In the genomic region with DNA sequence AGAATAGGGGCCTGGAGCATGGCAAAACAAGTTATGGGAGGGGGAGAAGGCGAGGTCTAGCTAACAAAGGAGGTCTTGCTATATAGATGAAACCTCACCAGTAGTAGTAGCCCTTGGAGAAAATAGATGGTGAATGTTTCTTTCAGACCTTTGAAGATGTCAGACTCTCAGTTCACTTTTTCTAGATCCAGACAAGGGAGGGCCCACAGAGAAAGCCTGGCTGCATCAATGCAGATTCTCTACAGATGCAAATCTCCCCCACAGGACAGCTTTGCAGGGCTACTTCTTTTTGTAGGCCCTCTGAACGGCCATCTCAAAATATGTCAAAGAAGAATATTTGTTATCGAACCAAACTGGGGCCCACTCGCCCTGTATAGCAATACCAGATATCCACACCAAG, we compare ENCODE assay signal across 18 cellular contexts.
DNase-seq lines count a peak whose midpoint lies in the region; ATAC-seq and TF ChIP-seq lines count a peak whose summit lies in the region.
"Had no signal": no experiment of that assay in that cellular context is flagged by ENCODE, and none has a peak within 500 bp of the region (broad histone marks: within the 10 kb centered on the region; RNA-seq: fewer than 3 reads in every experiment).

No MANE protein-coding gene starts in this region.

- H3K79me1 ChIP-seq in mesendoderm (ENCODE audit: low read length): no peaks in the 10 kb centered on the region

- H3F3A ChIP-seq in GM23338 (replicated peaks; ENCODE audit: low read depth) (no peaks in the 10 kb centered on the region), PC-3 (ENCODE audit: low read length, unreplicated experiment) (no peaks in the 10 kb centered on the region)

- H3K36me3 ChIP-seq in GM23338 (ENCODE audit: insufficient read depth) (no peaks in the 10 kb centered on the region), mesendoderm (ENCODE audit: control insufficient read depth, insufficient read depth, low read length) (no peaks in the 10 kb centered on the region), PC-3 (ENCODE audit: low read depth, low read length) (no peaks in the 10 kb centered on the region)

- DNase-seq in GM23338 (ENCODE audit: low spot score): no peak
- DNase-seq in mesendoderm: no peak
- DNase-seq in PC-3: no peak
- DNase-seq in activated CD8-positive, alpha-beta memory T cell treated with anti-CD3 and anti-CD28 coated beads, Interleukin-2, amount 50 U/mL, for 4 hours: no peak
- no peak for DNase-seq in dermis blood vessel endothelial cell
- DNase-seq: Kasumi-1; NCI-H1417 treated with DMSO at 0.1 percent for 48 hours; NCI-H2081 treated with DMSO at 0.1 percent for 48 hours; NCI-H524 treated with DMSO at 0.1 percent for 48 hours; NK-92 treated with Interleukin-12 subunit alpha and Interleukin-12 subunit beta, amount 100 ng/mL, for 24 hours; OCI-M1 had no signal

- H3K9ac ChIP-seq in mesendoderm (ENCODE audit: low read length): no peak overlapping the region
- no peak overlapping the region for H3K9ac ChIP-seq in PC-3 (ENCODE audit: low read length)

- H3K27ac Mint-ChIP-seq in GM23338: peak overlapping the region; percentile 73; the same call in 1 of the 2 replicates

- H3K9me3 ChIP-seq in PC-3 (ENCODE audit: low read length): no peaks in the 10 kb centered on the region
- H3K9me3 ChIP-seq: A549 had no signal

- H4K5ac ChIP-seq in mesendoderm (ENCODE audit: low read length): no peak overlapping the region

- H4K20me1 ChIP-seq in GM23338 (replicated peaks; ENCODE audit: insufficient read depth): no peaks in the 10 kb centered on the region
- no peaks in the 10 kb centered on the region for H4K20me1 ChIP-seq in PC-3 (ENCODE audit: low read length)

- WGBS in mesendoderm (ENCODE audit: extremely low coverage, insufficient coverage, low lambda C conversion rate): no CpG with 5 or more reads among the region's 4 CpGs

- H3K27ac ChIP-seq in GM23338 (ENCODE audit: low read depth) (peak overlapping the region; percentile 64; the same call in 1 of the 2 replicates), mesendoderm (ENCODE audit: low read depth, low read length) (no peak overlapping the region), PC-3 (ENCODE audit: low read length) (no peak overlapping the region)
- H3K27ac ChIP-seq: A549, C4-2B, RWPE1 had no signal

- H3K4me2 ChIP-seq in GM23338: 0 out of 2 replicates have a peak overlapping the region, but pooled peaks have one; percentile 41
- no peak overlapping the region for H3K4me2 ChIP-seq in mesendoderm (ENCODE audit: low read length)
- no peak overlapping the region for H3K4me2 ChIP-seq in PC-3 (ENCODE audit: low read length)
- H3K4me2 ChIP-seq: A549 had no signal

- no peak overlapping the region for H2BK5ac ChIP-seq in mesendoderm (ENCODE audit: low read length)

- BruUV-seq in PC-3 (replicated peaks; lab: Mats Ljungman, UMichigan): no TSS peak

- H3K4me1 ChIP-seq in GM23338 (ENCODE audit: insufficient read depth) (peaks cover 14% of the 10 kb centered on the region), mesendoderm (ENCODE audit: control insufficient read depth, low read depth, low read length) (no peaks in the 10 kb centered on the region), PC-3 (ENCODE audit: insufficient read depth, low read length) (no peaks in the 10 kb centered on the region)
- H3K4me1 ChIP-seq: A549 had no signal

- H4K8ac ChIP-seq in mesendoderm (ENCODE audit: low read depth, low read length): peak overlapping the region; percentile 56

- H3K4me3 ChIP-seq in GM23338 (no peak overlapping the region), mesendoderm (ENCODE audit: low read length) (no peak overlapping the region), PC-3 (ENCODE audit: low read length) (no peak overlapping the region)
- H3K4me3 ChIP-seq: A549 had no signal

- no peak overlapping the region for H3K23ac ChIP-seq in mesendoderm (ENCODE audit: low read length)

- H2BK15ac ChIP-seq in mesendoderm (replicated peaks; ENCODE audit: low read depth): no peak overlapping the region

- TF ChIP-seq CTCF in GM23338 (conservative IDR thresholded peaks at IDR 0.05; ENCODE audit: low read depth in 2 of 2): no peak
- TF ChIP-seq CTCF in PC-3 (conservative IDR thresholded peaks at IDR 0.05; ENCODE audit: low read depth, low read length): no peak

- ATAC-seq in GM18868 (IDR thresholded peaks at IDR 0.05; ENCODE audit: unreplicated experiment) (peak; percentile 77), GM23338 (peak; percentile 56), HG03442 (IDR thresholded peaks at IDR 0.05; ENCODE audit: unreplicated experiment) (peak; percentile 57), HG03097 (IDR thresholded peaks at IDR 0.05; ENCODE audit: low FRiP score, unreplicated experiment) (no peak), PC-3 (no peak)
- ATAC-seq: A549, HCT116 had no signal

- H3K4ac ChIP-seq in mesendoderm (ENCODE audit: low read depth, low read length): no peak overlapping the region

- H3K79me2 ChIP-seq in GM23338 (replicated peaks; ENCODE audit: insufficient read depth) (no peaks in the 10 kb centered on the region), mesendoderm (ENCODE audit: control insufficient read depth, insufficient read depth, low read length) (no peaks in the 10 kb centered on the region), PC-3 (ENCODE audit: low read length) (no peaks in the 10 kb centered on the region)

- H2AK5ac ChIP-seq in mesendoderm (ENCODE audit: low read length): no peak overlapping the region

- no peaks in the 10 kb centered on the region for H3K27me3 ChIP-seq in GM23338 (ENCODE audit: insufficient read depth)
- H3K27me3 ChIP-seq in mesendoderm (ENCODE audit: insufficient read depth, low read length, poor library complexity): no peaks in the 10 kb centered on the region
- H3K27me3 ChIP-seq in PC-3 (ENCODE audit: low read length): no peaks in the 10 kb centered on the region

- peaks cover 23% of the 10 kb centered on the region for H3K4me1 Mint-ChIP-seq in GM23338

- H3K36me3 Mint-ChIP-seq in GM23338 (ENCODE audit: low read depth): peaks cover 3% of the 10 kb centered on the region; the same call in 1 of the 3 replicates

- no peak overlapping the region for H3K18ac ChIP-seq in mesendoderm (ENCODE audit: low read length)

- no peak overlapping the region for H2AFZ ChIP-seq in GM23338
- no peak overlapping the region for H2AFZ ChIP-seq in PC-3 (ENCODE audit: low read length)

- peaks cover 3% of the 10 kb centered on the region for H3K27me3 Mint-ChIP-seq in GM23338 (ENCODE audit: insufficient read depth, low read depth, poor library complexity)

- no peaks in the 10 kb centered on the region for H3K9me2 ChIP-seq in GM23338 (ENCODE audit: insufficient read depth)
- no peaks in the 10 kb centered on the region for H3K9me2 ChIP-seq in PC-3 (replicated peaks; ENCODE audit: low read length)

- no peak overlapping the region for H3K4me3 Mint-ChIP-seq in GM23338

- CTCF ChIA-PET in PC-3 (lab: Charles Lee): no interaction called here

- POLR2A ChIA-PET in PC-3 (lab: Charles Lee; ENCODE audit: unreplicated experiment): no interaction called here

- intact Hi-C loops in PC-3 (cut with micrococcal nuclease): no loop called here

- H2BK120ac ChIP-seq in mesendoderm (ENCODE audit: low read depth, low read length): no peak overlapping the region

- H3K56ac ChIP-seq in mesendoderm (ENCODE audit: low read length): no peak overlapping the region

- H3K9me3 Mint-ChIP-seq in GM23338: no peaks in the 10 kb centered on the region

TF ChIP-seq in GM23338, 12 proteins besides CTCF, POLR2A, EP300 and RAD21 (continues in another document):
- TF ChIP-seq, protein P1, sequence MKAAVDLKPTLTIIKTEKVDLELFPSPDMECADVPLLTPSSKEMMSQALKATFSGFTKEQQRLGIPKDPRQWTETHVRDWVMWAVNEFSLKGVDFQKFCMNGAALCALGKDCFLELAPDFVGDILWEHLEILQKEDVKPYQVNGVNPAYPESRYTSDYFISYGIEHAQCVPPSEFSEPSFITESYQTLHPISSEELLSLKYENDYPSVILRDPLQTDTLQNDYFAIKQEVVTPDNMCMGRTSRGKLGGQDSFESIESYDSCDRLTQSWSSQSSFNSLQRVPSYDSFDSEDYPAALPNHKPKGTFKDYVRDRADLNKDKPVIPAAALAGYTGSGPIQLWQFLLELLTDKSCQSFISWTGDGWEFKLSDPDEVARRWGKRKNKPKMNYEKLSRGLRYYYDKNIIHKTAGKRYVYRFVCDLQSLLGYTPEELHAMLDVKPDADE (IDR thresholded peaks at IDR 0.05): no peak

Comparison
In these comparisons a context has a peak if more than half of its experiments do, and no peak if none do; other contexts are left out.
1. ATAC-seq: peak in GM18868 (single experiment), GM23338 (single experiment) and HG03442 (single experiment); none in HG03097 (single experiment) and PC-3 (single experiment).